8 cellular contexts compared by ENCODE assay signal in genomic region chr5:151150484-151151262, GRCh38. TPM values are rescaled to one million over a fixed set of nuclear protein-coding genes. Genes with fewer than 3 reads are reported as not detected.
DNase-seq lines count a peak whose midpoint lies in the region; ATAC-seq and TF ChIP-seq lines count a peak whose summit lies in the region.

No MANE protein-coding gene starts in this region.

- peak; percentile 43 for DNase-seq in HFFc6
- DNase-seq in NOMO-1 (lab: John Stamatoyannopoulos, UW; ENCODE audit: unreplicated experiment in 2 of 2) = peak; percentile 83 to 86
- peak; percentile 39 for DNase-seq in activated T-helper 9 cell treated with anti-CD3 and anti-CD28 coated beads, Interleukin-2, amount 50 U/mL, for 16 hours (ENCODE audit: low read depth)
- DNase-seq in head of caudate nucleus = peak in 41 of 42 donors; percentile 36 to 90 (median 68)
- DNase-seq in smooth muscle cell (lab: John Stamatoyannopoulos, UW; ENCODE audit: unreplicated experiment) = no peak
- DNase-seq in HCEC 1CT = no peak
- DNase-seq in HuH-7.5 (ENCODE audit: low spot score) = no peak

- peak overlapping the region; percentile 88 for H3K27ac Mint-ChIP-seq in HFFc6

- peaks cover 19% of the 10 kb centered on the region for H3F3A ChIP-seq in smooth muscle cell (ENCODE audit: low read depth)

- ATAC-seq in GM18498 (IDR thresholded peaks at IDR 0.05; ENCODE audit: unreplicated experiment) = peak; percentile 64

- no peaks in the 10 kb centered on the region for H3K27me3 ChIP-seq in smooth muscle cell (ENCODE audit: low read depth)

- H3K4me1 ChIP-seq in smooth muscle cell (ENCODE audit: low read depth) = peaks cover 12% of the 10 kb centered on the region

- H3K9me3 Mint-ChIP-seq in HFFc6 = no peaks in the 10 kb centered on the region

- H3K9me3 ChIP-seq in smooth muscle cell (replicated peaks; ENCODE audit: low read depth) = no peaks in the 10 kb centered on the region

- no peak for TF ChIP-seq CTCF in HFFc6 (IDR thresholded peaks at IDR 0.05)
- TF ChIP-seq CTCF in smooth muscle cell (IDR thresholded peaks at IDR 0.05; ENCODE audit: borderline replicate concordance, insufficient read depth, poor library complexity, severe bottlenecking) = no peak

- 42% methylated on average over 5 of the region's 5 CpGs for WGBS in smooth muscle cell (ENCODE audit: low lambda C conversion rate)

- H3K36me3 ChIP-seq in smooth muscle cell (ENCODE audit: low read depth) = no peaks in the 10 kb centered on the region

- H3K4me1 Mint-ChIP-seq in HFFc6 (ENCODE audit: low read depth) = peaks cover 84% of the 10 kb centered on the region

- peak overlapping the region; percentile 22 for H3K9ac ChIP-seq in smooth muscle cell (ENCODE audit: low read depth)

- no peak overlapping the region for H2AFZ ChIP-seq in smooth muscle cell (ENCODE audit: low read depth)

- peaks cover 100% of the 10 kb centered on the region for H3K79me2 ChIP-seq in smooth muscle cell (ENCODE audit: low read depth)

- H3K4me3 ChIP-seq in smooth muscle cell = no peak overlapping the region

- intact Hi-C loops in head of caudate nucleus (cut with DNase I) = no loop called here

- H4K20me1 ChIP-seq in smooth muscle cell (ENCODE audit: low read depth) = peaks cover 99% of the 10 kb centered on the region

- H3K4me3 Mint-ChIP-seq in HFFc6 = peak overlapping the region; percentile 36

- peaks cover 46% of the 10 kb centered on the region for H3K36me3 Mint-ChIP-seq in HFFc6 (ENCODE audit: low read depth)

- H3K27ac ChIP-seq in smooth muscle cell (ENCODE audit: low read depth) = peak overlapping the region; percentile 79

- peak overlapping the region; percentile 57 for H3K4me2 ChIP-seq in smooth muscle cell

- H3K27me3 Mint-ChIP-seq in HFFc6 (ENCODE audit: insufficient read depth) = peaks cover 4% of the 10 kb centered on the region; the same call in 1 of the 2 replicates

RNA-seq across cellular contexts. Expression of gene ANXA6, which starts 6.9 kb away (rescaled TPM):
- 100 to 1,000 TPM; 507 to 578 (median 546) TPM for total RNA-seq in HFFc6 (2021; fragmentation: NEBNext Ultra II Directional; extraction: Animal tissue kit (Norgen Biotek cat#: 25700))
- total RNA-seq in smooth muscle cell = 264 and 274 TPM in 2 replicates
- 206 and 279 TPM in 2 replicates for polyA plus RNA-seq in smooth muscle cell

Comparison
In these comparisons a context has a peak if more than half of its experiments do, and no peak if none do; other contexts are left out.
1. DNase-seq: peak in HFFc6 (single experiment), NOMO-1 (2 of 2), activated T-helper 9 cell treated with anti-CD3 and anti-CD28 coated beads, Interleukin-2, amount 50 U/mL, for 16 hours (single experiment) and head of caudate nucleus (41 of 42); none in smooth muscle cell (single experiment), HCEC 1CT (single experiment) and HuH-7.5 (single experiment).